ENCODE assay signal across 22 cellular contexts in genomic region chr10:77580500-77580899, GRCh38.
"Had no signal": no experiment of that assay in that cellular context is flagged by ENCODE, and none has a peak within 500 bp of the region (broad histone marks: within the 10 kb centered on the region; RNA-seq: fewer than 3 reads in every experiment).

No MANE protein-coding gene starts in this region.

- DNase-seq: central memory CD4-positive, alpha-beta T cell; effector CD4-positive, alpha-beta T cell; endodermal cell; erythroblast; foreskin melanocyte; head of caudate nucleus; hippocampal formation; lower lobe of right lung; midbrain; naive thymus-derived CD4-positive, alpha-beta T cell; stimulated activated CD4-positive, alpha-beta T cell treated with anti-CD3 and anti-CD28 coated beads, Interleukin-15, amount 100 ng/mL, for 24 hours; stimulated activated CD4-positive, alpha-beta T cell treated with anti-CD3 and anti-CD28 coated beads, Interleukin-1b, Interleukin-23, amount 100 ng/mL, for 48 hours; stimulated activated CD4-positive, alpha-beta T cell treated with anti-CD3 and anti-CD28 coated beads, Interleukin-4, amount 100 ng/mL, for 4 hours; stimulated activated naive CD4-positive, alpha-beta T cell; stomach; substantia nigra; transverse colon had no signal

- H3K4me3 Mint-ChIP-seq: endodermal cell; memory B cell; naive thymus-derived CD4-positive, alpha-beta T cell; neural crest cell had no signal

- H3K27me3 ChIP-seq: right atrium auricular region, stomach, transverse colon had no signal

- H3K27ac ChIP-seq: coronary artery, lower lobe of right lung, right atrium auricular region, stomach, thoracic aorta, transverse colon had no signal

- H3K9me3 Mint-ChIP-seq: endodermal cell; memory B cell; naive thymus-derived CD4-positive, alpha-beta T cell; neural crest cell had no signal

- H3K27ac Mint-ChIP-seq: endodermal cell; memory B cell; naive thymus-derived CD4-positive, alpha-beta T cell had no signal

- H3K4me1 ChIP-seq: lower lobe of right lung had no signal

- ATAC-seq: lower lobe of right lung; naive thymus-derived CD4-positive, alpha-beta T cell had no signal

- H3K9me3 ChIP-seq: lower lobe of right lung, right atrium auricular region, stomach, thoracic aorta, transverse colon had no signal

- H3K4me3 ChIP-seq: coronary artery, lower lobe of right lung, right atrium auricular region, stomach, thoracic aorta, transverse colon had no signal

- H3K27me3 Mint-ChIP-seq: memory B cell had no signal

- H3K36me3 ChIP-seq: lower lobe of right lung, right atrium auricular region, stomach, thoracic aorta, transverse colon had no signal

- H3K4me1 Mint-ChIP-seq: endodermal cell; naive thymus-derived CD4-positive, alpha-beta T cell had no signal

- H3K36me3 Mint-ChIP-seq: memory B cell; naive thymus-derived CD4-positive, alpha-beta T cell had no signal
